Comparison of ENCODE assay signal across 13 cellular contexts in the genomic region with DNA sequence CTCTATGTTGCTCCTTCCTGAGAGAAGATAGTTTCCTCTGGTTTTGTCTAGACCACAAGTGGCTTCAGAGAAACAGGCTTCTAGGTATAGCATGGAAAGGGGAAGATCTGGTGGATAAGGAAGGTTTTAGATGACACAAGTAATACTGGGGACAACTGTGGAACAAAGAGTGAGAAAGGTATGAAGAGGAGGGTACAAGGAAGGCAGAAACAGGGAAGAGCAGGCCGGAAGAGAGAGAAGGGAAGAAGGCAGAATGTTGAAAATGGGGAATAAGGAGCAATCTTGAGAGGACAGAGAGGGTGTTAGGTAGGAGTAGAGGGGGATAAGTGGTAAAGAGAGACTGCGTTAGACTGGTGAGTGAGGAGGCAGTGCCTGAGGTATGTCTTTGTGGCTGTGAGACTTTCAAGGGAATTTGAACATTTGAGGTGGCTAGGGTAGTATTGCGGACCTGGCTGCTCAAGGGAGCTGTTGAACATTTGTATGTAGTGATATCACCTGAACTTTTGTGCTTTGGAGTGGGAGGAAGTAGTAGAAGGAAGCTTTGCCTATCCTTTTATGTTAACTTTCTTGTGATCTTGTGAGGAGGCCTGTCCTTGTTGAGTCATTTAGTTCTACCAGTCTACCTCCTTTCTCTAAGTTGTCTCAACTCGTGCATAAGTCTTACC.
DNase-seq lines count a peak whose midpoint lies in the region; ATAC-seq, FAIRE-seq and TF ChIP-seq lines count a peak whose summit lies in the region.
"Had no signal": no experiment of that assay in that cellular context is flagged by ENCODE, and none has a peak within 500 bp of the region (broad histone marks: within the 10 kb centered on the region; RNA-seq: fewer than 3 reads in every experiment).

No MANE protein-coding gene starts in this region.

- peak overlapping the region; percentile 4 for H3K27ac Mint-ChIP-seq in Caco-2 (ENCODE audit: unreplicated experiment)
- H3K27ac Mint-ChIP-seq in activated CD4-positive, alpha-beta memory T cell treated with anti-CD3 and anti-CD28 coated beads, Interleukin-2, amount 10 ng/mL, durations not matched to agents 7 days and 5 days, result peak overlapping the region; percentile 41
- H3K27ac Mint-ChIP-seq: activated B cell treated with CpG ODN at 0.5 μM for 24 hours had no signal

- peaks cover 8% of the 10 kb centered on the region for H3K36me3 Mint-ChIP-seq in Caco-2 (ENCODE audit: insufficient read depth, unreplicated experiment)
- no peaks in the 10 kb centered on the region for H3K36me3 Mint-ChIP-seq in activated CD4-positive, alpha-beta memory T cell treated with anti-CD3 and anti-CD28 coated beads, Interleukin-2, amount 10 ng/mL, durations not matched to agents 7 days and 5 days (ENCODE audit: low read depth)

- no TSS peak for BruUV-seq in Caco-2 (replicated peaks; lab: Mats Ljungman, UMichigan)

- FAIRE-seq in urothelium cell line (lab: Jason Lieb, UNC), result no peak
- FAIRE-seq: astrocyte, GM18507, keratinocyte had no signal

- no peaks in the 10 kb centered on the region for H3K27me3 Mint-ChIP-seq in Caco-2 (ENCODE audit: insufficient read depth, unreplicated experiment)
- H3K27me3 Mint-ChIP-seq in activated CD4-positive, alpha-beta memory T cell treated with anti-CD3 and anti-CD28 coated beads, Interleukin-2, amount 10 ng/mL, durations not matched to agents 7 days and 5 days, result no peaks in the 10 kb centered on the region
- H3K27me3 Mint-ChIP-seq: activated B cell treated with CpG ODN at 0.5 μM for 24 hours had no signal

- H3K4me1 Mint-ChIP-seq in Caco-2 (ENCODE audit: low read depth, unreplicated experiment), result peaks cover 16% of the 10 kb centered on the region
- H3K4me1 Mint-ChIP-seq in activated CD4-positive, alpha-beta memory T cell treated with anti-CD3 and anti-CD28 coated beads, Interleukin-2, amount 10 ng/mL, durations not matched to agents 7 days and 5 days, result peaks cover 52% of the 10 kb centered on the region

- H3K4me1 ChIP-seq in Caco-2, result no peaks in the 10 kb centered on the region

- no peak for DNase-seq in Caco-2
- peak in 1 of 2 experiments; percentile 30 for DNase-seq in HL-60 (ENCODE audit: low read depth in 1 of 2, low spot score in 1 of 2)
- no peak for DNase-seq in activated CD4-positive, alpha-beta memory T cell treated with anti-CD3 and anti-CD28 coated beads, Interleukin-2, amount 10 ng/mL, durations not matched to agents 7 days and 5 days
- no peak for DNase-seq in left colon
- DNase-seq in UCSD-AML1 (lab: John Stamatoyannopoulos, UW; ENCODE audit: unreplicated experiment), result no peak
- no peak for DNase-seq in coronary artery (ENCODE audit: low spot score)
- DNase-seq in urothelium cell line (ENCODE audit: low spot score), result no peak
- DNase-seq: activated B cell treated with CpG ODN at 0.5 μM for 24 hours, NCI-H1092 had no signal

- peak; percentile 54 for ATAC-seq in left colon
- ATAC-seq in HG02938 (IDR thresholded peaks at IDR 0.05; ENCODE audit: unreplicated experiment), result no peak

- CTCF ChIA-PET in Caco-2 (lab: Charles Lee), result no interaction called here
- CTCF ChIA-PET in activated CD4-positive, alpha-beta memory T cell treated with anti-CD3 and anti-CD28 coated beads, Interleukin-2, amount 10 ng/mL, durations not matched to agents 7 days and 5 days (lab: Charles Lee), result interaction anchor here (1.6 kb wide), 1 partner anchor 88 kb away, joined by 3 read pairs; no protein-coding TSS in a partner anchor

- H3K36me3 ChIP-seq in Caco-2 (ENCODE audit: control insufficient read depth, insufficient read depth, low read length), result no peaks in the 10 kb centered on the region

- H3K27me3 ChIP-seq in Caco-2 (replicated peaks; ENCODE audit: control insufficient read depth, insufficient read depth, low read length) (no peaks in the 10 kb centered on the region), HL-60 (ENCODE audit: insufficient read depth, poor library complexity, severe bottlenecking) (no peaks in the 10 kb centered on the region)

- POLR2A ChIA-PET in Caco-2 (lab: Charles Lee), result no interaction called here
- POLR2A ChIA-PET in activated CD4-positive, alpha-beta memory T cell treated with anti-CD3 and anti-CD28 coated beads, Interleukin-2, amount 10 ng/mL, durations not matched to agents 7 days and 5 days (lab: Charles Lee), result interaction anchor here (0.7 to 0.8 kb wide), 2 partner anchors 64 to 65 kb away, joined by 3 read pairs; no protein-coding TSS in a partner anchor

- no peaks in the 10 kb centered on the region for H3K9me3 ChIP-seq in Caco-2

- TF ChIP-seq CTCF in Caco-2 (IDR thresholded peaks at IDR 0.05; ENCODE audit: insufficient read depth in 1 of 2, low read depth in 1 of 2, low read length in 1 of 2, severe bottlenecking in 1 of 2, unreplicated experiment in 1 of 2) (no peak), HL-60 (IDR thresholded peaks at IDR 0.05; ENCODE audit: insufficient read depth, low read length) (no peak), coronary artery (IDR thresholded peaks at IDR 0.05) (no peak)

- intact Hi-C loops in Caco-2 (cut with micrococcal nuclease; ENCODE audit: unreplicated experiment), result no loop called here
- intact Hi-C loops in left colon (cut with DNase I, micrococcal nuclease), result no loop called here

- no peak overlapping the region for H3K4me3 ChIP-seq in Caco-2 (ENCODE audit: low read depth, low read length)
- no peak overlapping the region for H3K4me3 ChIP-seq in HL-60 (replicated peaks; ENCODE audit: insufficient read depth, low read length)
- H3K4me3 ChIP-seq in coronary artery, result no peak overlapping the region

- no peak overlapping the region for H3K4me3 Mint-ChIP-seq in Caco-2 (ENCODE audit: unreplicated experiment)
- no peak overlapping the region for H3K4me3 Mint-ChIP-seq in activated CD4-positive, alpha-beta memory T cell treated with anti-CD3 and anti-CD28 coated beads, Interleukin-2, amount 10 ng/mL, durations not matched to agents 7 days and 5 days
- H3K4me3 Mint-ChIP-seq: activated B cell treated with CpG ODN at 0.5 μM for 24 hours had no signal

- H3K27ac ChIP-seq in HL-60 (replicated peaks), result peak overlapping the region; percentile 5; the same call in 1 of the 2 replicates
- no peak overlapping the region for H3K27ac ChIP-seq in coronary artery

- H3K9me3 Mint-ChIP-seq in Caco-2 (ENCODE audit: unreplicated experiment), result no peaks in the 10 kb centered on the region
- H3K9me3 Mint-ChIP-seq in activated CD4-positive, alpha-beta memory T cell treated with anti-CD3 and anti-CD28 coated beads, Interleukin-2, amount 10 ng/mL, durations not matched to agents 7 days and 5 days, result no peaks in the 10 kb centered on the region
- H3K9me3 Mint-ChIP-seq: activated B cell treated with CpG ODN at 0.5 μM for 24 hours had no signal
